Comparison of ENCODE assay signal across 8 cellular contexts in genomic region chr6:71433441-71433840, GRCh38.
"Had no signal": no experiment of that assay in that cellular context is flagged by ENCODE, and none has a peak within 500 bp of the region (broad histone marks: within the 10 kb centered on the region; RNA-seq: fewer than 3 reads in every experiment).

No MANE protein-coding gene starts in this region.

- H3K4me3 ChIP-seq: GM23338, K562 had no signal

- ATAC-seq: GM23338, K562 had no signal

- FAIRE-seq: H1, HTR-8/SVneo, K562 had no signal

- H2AFZ ChIP-seq: GM23338 had no signal

- H3K9me3 Mint-ChIP-seq: GM23338, H9 had no signal

- DNase-seq: H9, HCEC 1CT, IMR-90, KG1 had no signal

- H3K4me3 Mint-ChIP-seq: GM23338, H9 had no signal

- H3K27ac Mint-ChIP-seq: GM23338, H9 had no signal

- H3K4me2 ChIP-seq: GM23338 had no signal
